ENCODE assay signal across 19 cellular contexts in the genomic region with DNA sequence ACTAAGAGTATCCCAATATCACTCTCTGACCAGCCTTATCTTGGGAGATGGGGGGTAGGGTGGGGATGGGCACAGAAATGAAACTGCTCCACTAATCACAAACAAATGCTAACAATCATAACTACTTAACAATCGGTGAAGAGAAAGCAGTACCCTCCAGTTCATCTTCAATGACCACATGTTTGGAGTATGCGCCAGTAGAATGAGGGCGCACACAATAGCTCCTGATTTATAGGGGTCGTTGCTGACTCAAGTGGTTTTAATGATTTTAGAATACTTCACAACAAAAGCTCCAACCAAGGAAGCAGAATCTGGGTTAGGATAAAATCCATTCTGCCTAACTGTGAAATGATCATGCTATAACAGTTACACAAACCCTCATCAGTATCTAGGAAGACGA.
DNase-seq lines count a peak whose midpoint lies in the region; ATAC-seq and TF ChIP-seq lines count a peak whose summit lies in the region.
"Had no signal": no experiment of that assay in that cellular context is flagged by ENCODE, and none has a peak within 500 bp of the region (broad histone marks: within the 10 kb centered on the region; RNA-seq: fewer than 3 reads in every experiment).

No MANE protein-coding gene starts in this region.

- DNase-seq in SK-N-SH (no peak), left kidney (ENCODE audit: low read depth, low spot score) (peak; percentile 51), smooth muscle cell (lab: John Stamatoyannopoulos, UW; ENCODE audit: unreplicated experiment) (no peak), NCI-H446 (lab: John Stamatoyannopoulos, UW) (no peak), NCI-H226 (no peak)
- DNase-seq: DMS53, GDM1, HFFc6, KG1, MM.1S, NCI-H1436, NCI-H2081 treated with DMSO at 0.1 percent for 48 hours, NCI-H446 treated with DMSO at 0.1 percent for 48 hours, NCI-H82, Peyer's patch, SHP77 had no signal

- TF ChIP-seq EP300 in SK-N-SH (IDR thresholded peaks at IDR 0.05; ENCODE audit: borderline replicate concordance in 1 of 2, low read depth in 1 of 2, low read length in 1 of 2) = peak in 1 of 2 experiments; percentile 15; a peak in 1 of 4 replicates

- H2AFZ ChIP-seq in SK-N-SH (ENCODE audit: low read depth) (no peak overlapping the region), Loucy (ENCODE audit: low read length) (no peak overlapping the region), smooth muscle cell (ENCODE audit: low read depth) (no peak overlapping the region)

- H4K20me1 ChIP-seq in SK-N-SH (ENCODE audit: insufficient read depth) = no peaks in the 10 kb centered on the region
- no peaks in the 10 kb centered on the region for H4K20me1 ChIP-seq in Loucy (ENCODE audit: insufficient read depth, low read length, poor library complexity, severe bottlenecking)
- peaks cover 7% of the 10 kb centered on the region for H4K20me1 ChIP-seq in smooth muscle cell (ENCODE audit: low read depth)

- H3K27me3 ChIP-seq in SK-N-SH (ENCODE audit: insufficient read depth) (no peaks in the 10 kb centered on the region), Loucy (ENCODE audit: insufficient read depth, low read length, poor library complexity, severe bottlenecking) (no peaks in the 10 kb centered on the region), smooth muscle cell (ENCODE audit: low read depth) (no peaks in the 10 kb centered on the region)
- H3K27me3 ChIP-seq: Peyer's patch had no signal

- ATAC-seq in SK-N-SH treated with all-trans-retinoic acid at 6 μM for 48 hours = no peak
- ATAC-seq in GM18861 (IDR thresholded peaks at IDR 0.05; ENCODE audit: unreplicated experiment) = no peak

- H3K4me2 ChIP-seq in SK-N-SH (no peak overlapping the region), Loucy (ENCODE audit: low read depth, low read length, poor library complexity, severe bottlenecking) (peak overlapping the region; percentile 74), smooth muscle cell (peak overlapping the region; percentile 15)

- no peaks in the 10 kb centered on the region for H3K79me2 ChIP-seq in SK-N-SH (ENCODE audit: insufficient read depth)
- no peaks in the 10 kb centered on the region for H3K79me2 ChIP-seq in Loucy (ENCODE audit: insufficient read depth, low read length)
- no peaks in the 10 kb centered on the region for H3K79me2 ChIP-seq in smooth muscle cell (ENCODE audit: low read depth)

- 78% methylated on average over 5 of the region's 5 CpGs for WGBS in SK-N-SH (ENCODE audit: low lambda C conversion rate)
- 75% methylated on average over 5 of the region's 5 CpGs for WGBS in smooth muscle cell (ENCODE audit: low lambda C conversion rate)

- peaks cover 14 to 28% of the 10 kb centered on the region in 2 experiments for H3K36me3 ChIP-seq in SK-N-SH (replicated peaks in 1 of 2; ENCODE audit: control insufficient read depth in 1 of 2, insufficient read depth in 2 of 2, low read length in 1 of 2)
- H3K36me3 ChIP-seq in Loucy (ENCODE audit: insufficient read depth, low read length) = peaks cover 6% of the 10 kb centered on the region; the same call in 1 of the 2 replicates
- peaks cover 1% of the 10 kb centered on the region for H3K36me3 ChIP-seq in smooth muscle cell (ENCODE audit: low read depth)

- CTCF ChIA-PET in SK-N-SH (lab: Yijun Ruan, JAX) = interaction anchor here (1.3 to 3.3 kb wide), 4 partner anchors 9 to 503 kb away, joined by 3 to 13 read pairs (median 5); no protein-coding TSS in a partner anchor

- POLR2A ChIA-PET in SK-N-SH (lab: Yijun Ruan, JAX) = interaction anchor here (1.1 kb wide), 1 partner anchor 26 kb away, joined by 3 read pairs; no protein-coding TSS in a partner anchor

- H3K4me1 ChIP-seq in SK-N-SH (ENCODE audit: control insufficient read depth in 1 of 2, insufficient read depth in 2 of 2, low read depth in 1 of 2, low read length in 1 of 2) (peaks cover 0 to 38% of the 10 kb centered on the region in 2 experiments; a peak in 2 of 4 replicates), Loucy (ENCODE audit: insufficient read depth, low read length, poor library complexity, severe bottlenecking) (peaks cover 62% of the 10 kb centered on the region), smooth muscle cell (ENCODE audit: low read depth) (peaks cover 49% of the 10 kb centered on the region)
- H3K4me1 ChIP-seq: Peyer's patch had no signal

- H3K4me3 ChIP-seq in SK-N-SH (ENCODE audit: low read depth in 2 of 2, low read length in 1 of 2) = no peak overlapping the region
- H3K4me3 ChIP-seq in Loucy (ENCODE audit: low read length, poor library complexity, severe bottlenecking) = peak overlapping the region; percentile 44
- no peak overlapping the region for H3K4me3 ChIP-seq in smooth muscle cell
- H3K4me3 ChIP-seq: Peyer's patch had no signal

- peak overlapping the region in 1 of 2 experiments; percentile 96; a peak in 2 of 4 replicates for H3K27ac ChIP-seq in SK-N-SH (ENCODE audit: low read depth in 2 of 2, low read length in 1 of 2)
- H3K27ac ChIP-seq in smooth muscle cell (ENCODE audit: low read depth) = no peak overlapping the region
- H3K27ac ChIP-seq: Peyer's patch had no signal

- H3K9me3 ChIP-seq in SK-N-SH (no peaks in the 10 kb centered on the region), Loucy (ENCODE audit: insufficient read depth, low read depth, low read length) (no peaks in the 10 kb centered on the region), smooth muscle cell (replicated peaks; ENCODE audit: low read depth) (no peaks in the 10 kb centered on the region)
- H3K9me3 ChIP-seq: Peyer's patch had no signal

- H3K9me2 ChIP-seq in SK-N-SH (no peaks in the 10 kb centered on the region), Loucy (replicated peaks; ENCODE audit: low read depth, low read length) (no peaks in the 10 kb centered on the region)

- TF ChIP-seq CTCF in SK-N-SH (IDR thresholded peaks at IDR 0.05) (no peak), Loucy (conservative IDR thresholded peaks at IDR 0.05; ENCODE audit: low read length) (no peak), smooth muscle cell (IDR thresholded peaks at IDR 0.05; ENCODE audit: borderline replicate concordance, insufficient read depth, poor library complexity, severe bottlenecking) (no peak)

- TF ChIP-seq RAD21 in SK-N-SH (IDR thresholded peaks at IDR 0.05; ENCODE audit: low read length) = no peak

- H3F3A ChIP-seq in SK-N-SH (replicated peaks; ENCODE audit: insufficient read depth) (no peaks in the 10 kb centered on the region), Loucy (ENCODE audit: low read depth) (peaks cover 10% of the 10 kb centered on the region), smooth muscle cell (ENCODE audit: low read depth) (peaks cover 15% of the 10 kb centered on the region)

- H3K9ac ChIP-seq in SK-N-SH (no peak overlapping the region), Loucy (ENCODE audit: low read depth, low read length, poor library complexity, severe bottlenecking) (peak overlapping the region; percentile 54), smooth muscle cell (ENCODE audit: low read depth) (no peak overlapping the region)

TF ChIP-seq in SK-N-SH, 30 proteins besides CTCF, POLR2A, EP300 and RAD21 (continues in another document):
- no peak for TF ChIP-seq TEAD4 (IDR thresholded peaks at IDR 0.05; ENCODE audit: borderline replicate concordance, insufficient read depth)
- TF ChIP-seq ZBTB33 (IDR thresholded peaks at IDR 0.05; ENCODE audit: borderline replicate concordance, low read depth) = no peak
- 0 out of 2 replicates have a peak, but pooled peaks have one; percentile 20 for TF ChIP-seq GATA2 (CRISPR knock-in tag; IDR thresholded peaks at IDR 0.05)

TF ChIP-seq in SK-N-SH treated with all-trans-retinoic acid at 6 μM for 48 hours, 23 proteins besides CTCF, POLR2A, EP300 and RAD21:
- TF ChIP-seq ZNF8 (CRISPR knock-in tag; IDR thresholded peaks at IDR 0.05) = no peak
TF ChIP-seq in SK-N-SH treated with all-trans-retinoic acid at 6 μM for 48 hours: peak in this region for 0.
